In genomic region chr3:156383433-156384025, GRCh38 we compare ENCODE assay signal across 20 cellular contexts.
"Had no signal": no experiment of that assay in that cellular context is flagged by ENCODE, and none has a peak within 500 bp of the region (broad histone marks: within the 10 kb centered on the region; RNA-seq: fewer than 3 reads in every experiment).

No MANE protein-coding gene starts in this region.

- ATAC-seq: activated CD8-positive, alpha-beta T cell treated with anti-CD3 and anti-CD28 coated beads, Interleukin-2, amount 10 ng/mL, durations not matched to agents 7 days and 5 days; T-cell had no signal

- H3K9me3 Mint-ChIP-seq: activated naive CD8-positive, alpha-beta T cell treated with anti-CD3 and anti-CD28 coated beads, Interleukin-2, amount 10 ng/mL, durations not matched to agents 7 days and 5 days; dendritic cell treated with granulocyte-macrophage colony-stimulating factor and Interleukin-4, amounts not matched to agents 40 ng/mL and 50 ng/mL, for 4 days; immature natural killer cell; natural killer cell treated with Interleukin-12 subunit alpha and Interleukin-12 subunit beta and Interleukin-15 and Interleukin-18, amount 100 ng/mL, for 72 hours; T-cell; WTC11 had no signal

- H3K27me3 ChIP-seq: cardiac muscle cell, right lobe of liver had no signal

- DNase-seq: activated CD4-positive, alpha-beta T cell treated with anti-CD3 and anti-CD28 coated beads for 48 hours; activated CD8-positive, alpha-beta memory T cell treated with anti-CD3 and anti-CD28 coated beads, Interleukin-2, amount 50 U/mL, for 48 hours; activated CD8-positive, alpha-beta T cell treated with anti-CD3 and anti-CD28 coated beads, Interleukin-2, amount 10 ng/mL, durations not matched to agents 7 days and 5 days; activated naive CD8-positive, alpha-beta T cell treated with anti-CD3 and anti-CD28 coated beads, Interleukin-2, amount 10 ng/mL, durations not matched to agents 7 days and 5 days; foreskin fibroblast; glutamatergic neuron; immature natural killer cell; left cardiac atrium; occipital lobe; right lobe of liver; stimulated activated CD4-positive, alpha-beta T cell treated with anti-CD3 and anti-CD28 coated beads, Interleukin-12 subunit alpha, Interleukin-12 subunit beta, amount 100 ng/mL, for 4 hours; stimulated activated CD4-positive, alpha-beta T cell treated with anti-CD3 and anti-CD28 coated beads, Interleukin-2, amount 100 ng/mL, for 48 hours; stimulated activated naive CD4-positive, alpha-beta T cell treated with Interleukin-2 at 50 U/mL for 16 hours; T-cell had no signal

- H3K36me3 ChIP-seq: cardiac muscle cell, right lobe of liver had no signal

- H3K4me1 ChIP-seq: right lobe of liver had no signal

- H3K27ac Mint-ChIP-seq: activated CD8-positive, alpha-beta T cell treated with anti-CD3 and anti-CD28 coated beads, Interleukin-2, amount 10 ng/mL, durations not matched to agents 7 days and 5 days; activated naive CD8-positive, alpha-beta T cell treated with anti-CD3 and anti-CD28 coated beads, Interleukin-2, amount 10 ng/mL, durations not matched to agents 7 days and 5 days; dendritic cell treated with granulocyte-macrophage colony-stimulating factor and Interleukin-4, amounts not matched to agents 40 ng/mL and 50 ng/mL, for 4 days; endodermal cell; immature natural killer cell; natural killer cell treated with Interleukin-12 subunit alpha and Interleukin-12 subunit beta and Interleukin-15 and Interleukin-18, amount 100 ng/mL, for 72 hours; progenitor cell of endocrine pancreas; T-cell; WTC11 had no signal

- H3K4me3 ChIP-seq: cardiac muscle cell, right lobe of liver had no signal

- H3K4me3 Mint-ChIP-seq: activated CD8-positive, alpha-beta T cell treated with anti-CD3 and anti-CD28 coated beads, Interleukin-2, amount 10 ng/mL, durations not matched to agents 7 days and 5 days; activated naive CD8-positive, alpha-beta T cell treated with anti-CD3 and anti-CD28 coated beads, Interleukin-2, amount 10 ng/mL, durations not matched to agents 7 days and 5 days; dendritic cell treated with granulocyte-macrophage colony-stimulating factor and Interleukin-4, amounts not matched to agents 40 ng/mL and 50 ng/mL, for 4 days; endodermal cell; immature natural killer cell; natural killer cell treated with Interleukin-12 subunit alpha and Interleukin-12 subunit beta and Interleukin-15 and Interleukin-18, amount 100 ng/mL, for 72 hours; T-cell; WTC11 had no signal

- H3K27ac ChIP-seq: cardiac muscle cell, right lobe of liver had no signal

- H3K36me3 Mint-ChIP-seq: activated naive CD8-positive, alpha-beta T cell treated with anti-CD3 and anti-CD28 coated beads, Interleukin-2, amount 10 ng/mL, durations not matched to agents 7 days and 5 days; immature natural killer cell; natural killer cell treated with Interleukin-12 subunit alpha and Interleukin-12 subunit beta and Interleukin-15 and Interleukin-18, amount 100 ng/mL, for 72 hours; T-cell; WTC11 had no signal

- H3K9me3 ChIP-seq: right lobe of liver had no signal

- H3K4me1 Mint-ChIP-seq: immature natural killer cell, T-cell had no signal
